Comparison of ENCODE assay signal across 8 cellular contexts in the genomic region with DNA sequence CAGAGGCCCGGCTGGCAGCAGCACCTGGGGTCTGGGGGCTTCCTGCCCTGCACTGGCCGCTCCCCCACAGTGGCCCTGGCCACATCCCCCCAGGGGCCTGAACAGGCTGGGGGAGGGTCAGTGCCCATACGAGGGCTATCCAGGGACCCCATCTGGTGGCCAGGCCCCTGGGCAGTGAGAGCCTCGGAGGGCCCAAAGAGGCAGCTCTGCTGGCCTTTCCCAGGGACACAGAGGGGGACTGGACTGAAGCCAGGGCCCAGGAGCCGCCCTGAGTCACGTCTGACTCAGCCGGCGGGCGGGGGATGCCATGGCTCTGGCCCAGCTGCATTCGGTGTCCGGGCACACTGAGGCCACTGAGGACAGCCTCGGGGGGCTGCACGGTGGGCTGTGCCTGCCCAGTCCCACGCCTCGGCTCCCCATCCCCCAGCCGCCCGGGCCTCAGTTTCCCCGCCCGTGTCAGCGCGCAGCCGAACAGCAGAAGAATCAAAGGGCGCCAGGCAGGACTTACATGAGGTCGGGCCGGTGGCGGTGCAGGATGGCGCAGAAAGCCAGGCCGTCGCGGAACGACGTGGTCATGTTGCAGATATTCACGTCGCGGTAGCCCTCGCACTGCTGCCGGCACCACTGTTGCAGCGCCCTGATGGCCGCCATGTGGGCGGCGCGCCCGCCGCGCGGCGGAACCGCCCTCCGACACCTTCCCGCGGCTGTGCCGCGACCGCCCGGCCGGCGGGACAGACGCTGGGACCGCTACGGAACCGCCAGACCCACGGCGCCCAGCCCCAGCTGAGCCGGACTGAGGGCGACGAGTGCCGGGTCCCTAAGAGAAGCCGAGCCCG. TPM values are rescaled to one million over a fixed set of nuclear protein-coding genes. Genes with fewer than 3 reads are reported as not detected.
A peak's percentile ranks its signal among the peaks of the same experiment; 100 is the strongest.
DNase-seq lines count a peak whose midpoint lies in the region; ATAC-seq and TF ChIP-seq lines count a peak whose summit lies in the region.

TSS of gene MICALL2 (minus strand) at position 795 of the 836 bp plus-strand sequence. CDS start at position 651, 144 bp downstream.

- peak; percentile 14 for DNase-seq in DMS153 (lab: John Stamatoyannopoulos, UW)
- DNase-seq in DMS153 treated with DMSO at 0.1 percent for 48 hours (lab: John Stamatoyannopoulos, UW; ENCODE audit: unreplicated experiment): no peak
- DNase-seq in LHCN-M2 (ENCODE audit: low read depth): peak; percentile 91
- no peak for DNase-seq in activated T-cell treated with anti-CD3 and anti-CD28 coated beads, Interleukin-2, amount 50 U/mL, for 24 hours
- DNase-seq in fibroblast of mammary gland (ENCODE audit: low read depth): peak; percentile 89
- peak in 2 of 10 donors; percentile 13 to 68 for DNase-seq in naive thymus-derived CD8-positive, alpha-beta T cell
- no peak for DNase-seq in GM19238 (ENCODE audit: insufficient read length, low spot score)

- H3K27ac Mint-ChIP-seq in activated T-cell treated with anti-CD3 and anti-CD28 coated beads, Interleukin-2, amount 50 U/mL, for 24 hours: peak within 1 kb of the TSS; percentile 44
- H3K27ac Mint-ChIP-seq in naive thymus-derived CD8-positive, alpha-beta T cell: peak within 1 kb of the TSS in 6 of 10 donors; percentile 53 to 86 (median 66)

- H3K36me3 Mint-ChIP-seq in activated T-cell treated with anti-CD3 and anti-CD28 coated beads, Interleukin-2, amount 50 U/mL, for 24 hours (ENCODE audit: low read depth): no peaks in the 10 kb centered on the region
- no peaks in the 10 kb centered on the region for H3K36me3 Mint-ChIP-seq in naive thymus-derived CD8-positive, alpha-beta T cell

- TF ChIP-seq CTCF in fibroblast of mammary gland (conservative IDR thresholded peaks at IDR 0.05; ENCODE audit: control insufficient read depth, insufficient read depth, low read depth, low read length): no peak

- H3K9me3 Mint-ChIP-seq in activated T-cell treated with anti-CD3 and anti-CD28 coated beads, Interleukin-2, amount 50 U/mL, for 24 hours: no peaks in the 10 kb centered on the region
- peaks cover 0 to 2% (median 0%) of the 10 kb centered on the region in 9 donors for H3K9me3 Mint-ChIP-seq in naive thymus-derived CD8-positive, alpha-beta T cell

- peak; percentile 4 for ATAC-seq in GM21737 (IDR thresholded peaks at IDR 0.05; ENCODE audit: unreplicated experiment)
- peak; percentile 33 to 51 for ATAC-seq in naive thymus-derived CD8-positive, alpha-beta T cell

- POLR2A ChIA-PET in naive thymus-derived CD8-positive, alpha-beta T cell (lab: Charles Lee): no interaction called here

- no peaks in the 10 kb centered on the region for H3K27me3 Mint-ChIP-seq in activated T-cell treated with anti-CD3 and anti-CD28 coated beads, Interleukin-2, amount 50 U/mL, for 24 hours
- H3K27me3 Mint-ChIP-seq in naive thymus-derived CD8-positive, alpha-beta T cell: no peaks in the 10 kb centered on the region

- peak within 1 kb of the TSS; percentile 80 for H3K4me3 ChIP-seq in fibroblast of mammary gland (ENCODE audit: control insufficient read depth, low read depth, low read length)

- peak within 1 kb of the TSS; percentile 75 for H3K4me3 Mint-ChIP-seq in activated T-cell treated with anti-CD3 and anti-CD28 coated beads, Interleukin-2, amount 50 U/mL, for 24 hours
- H3K4me3 Mint-ChIP-seq in naive thymus-derived CD8-positive, alpha-beta T cell: peak within 1 kb of the TSS; percentile 49 to 83 (median 72)

- peaks cover 12% of the 10 kb centered on the region for H3K4me1 Mint-ChIP-seq in activated T-cell treated with anti-CD3 and anti-CD28 coated beads, Interleukin-2, amount 50 U/mL, for 24 hours (ENCODE audit: low read depth)
- peaks cover 11 to 34% (median 22%) of the 10 kb centered on the region in 4 donors for H3K4me1 Mint-ChIP-seq in naive thymus-derived CD8-positive, alpha-beta T cell

RNA-seq across cellular contexts. Expression of gene MICALL2, which starts in this region (rescaled TPM):
- 25.5 and 27.4 TPM in 2 replicates for total RNA-seq in LHCN-M2 (2014; rRNA removed)
- 8.5 TPM for polyA plus RNA-seq in LHCN-M2 (2012)
- total RNA-seq in naive thymus-derived CD8-positive, alpha-beta T cell: 1 to 10 TPM; 3.5 to 4.6 TPM
- 1 to 10 TPM in 1 of 3 donors, under 1 TPM in 1, not detected in 1; 0.85 to 1.5 TPM for polyA plus RNA-seq in naive thymus-derived CD8-positive, alpha-beta T cell

Comparison
In these comparisons a context has a peak if more than half of its experiments do, and no peak if none do; other contexts are left out.
1. DNase-seq: peak in DMS153 (single experiment), LHCN-M2 (single experiment) and fibroblast of mammary gland (single experiment); none in DMS153 treated with DMSO at 0.1 percent for 48 hours (single experiment), activated T-cell treated with anti-CD3 and anti-CD28 coated beads, Interleukin-2, amount 50 U/mL, for 24 hours (single experiment) and GM19238 (single experiment).